ENCODE assay signal across 9 cellular contexts in genomic region chr10:71767420-71768035, GRCh38. TPM values are rescaled to one million over a fixed set of nuclear protein-coding genes. Genes with fewer than 3 reads are reported as not detected.
DNase-seq lines count a peak whose midpoint lies in the region; ATAC-seq and TF ChIP-seq lines count a peak whose summit lies in the region.
"Had no signal": no experiment of that assay in that cellular context is flagged by ENCODE, and none has a peak within 500 bp of the region (broad histone marks: within the 10 kb centered on the region; RNA-seq: fewer than 3 reads in every experiment).

No MANE protein-coding gene starts in this region.

- no peak for ATAC-seq in RWPE2 (ENCODE audit: low read depth)

- peaks cover 35% of the 10 kb centered on the region for H3K4me1 Mint-ChIP-seq in nephron progenitor cell

- peaks cover 3% of the 10 kb centered on the region; the same call in 1 of the 2 replicates for H3K36me3 ChIP-seq in BJ (ENCODE audit: control insufficient read depth, insufficient read depth, low read length)
- H3K36me3 ChIP-seq in RWPE2 (ENCODE audit: low read depth) = no peaks in the 10 kb centered on the region
- peaks cover 0 to 28% (median 0%) of the 10 kb centered on the region in 3 donors for H3K36me3 ChIP-seq in esophagus squamous epithelium

- H3K4me3 ChIP-seq in BJ (ENCODE audit: low read depth, low read length) (no peak overlapping the region), RWPE2 (ENCODE audit: severe bottlenecking) (no peak overlapping the region), esophagus squamous epithelium (peak overlapping the region in 2 of 4 donors; percentile 13 to 24)

- WGBS in esophagus squamous epithelium, 2 donors = 49 to 55% methylated on average over 3 to 8 of the region's 10 CpGs

- H3K27me3 Mint-ChIP-seq in nephron progenitor cell (ENCODE audit: low read depth, poor library complexity) = peaks cover 22% of the 10 kb centered on the region

- POLR2A ChIA-PET in BJ (lab: Charles Lee) = interaction anchor here (0.6 kb wide), 1 partner anchor 8 kb away, joined by 7 read pairs; no protein-coding TSS in a partner anchor

- TF ChIP-seq CTCF in BJ (IDR thresholded peaks at IDR 0.05; ENCODE audit: insufficient read depth, low read depth, low read length) (no peak), RWPE2 (IDR thresholded peaks at IDR 0.05; ENCODE audit: poor library complexity, severe bottlenecking) (no peak), esophagus squamous epithelium (IDR thresholded peaks at IDR 0.05) (no peak), nephron progenitor cell (IDR thresholded peaks at IDR 0.05) (no peak)

- DNase-seq in BJ (ENCODE audit: low read depth) (peak; percentile 28), RWPE2 (ENCODE audit: low spot score) (no peak), esophagus squamous epithelium (lab: John Stamatoyannopoulos, UW) (no peak), nephron progenitor cell (no peak), NCI-H345 treated with DMSO at 0.1 percent for 48 hours (lab: John Stamatoyannopoulos, UW; ENCODE audit: unreplicated experiment) (no peak), NCI-H524 treated with DMSO at 0.1 percent for 48 hours (lab: John Stamatoyannopoulos, UW) (no peak), ecto neural progenitor cell (ENCODE audit: low spot score) (no peak)
- no peak for DNase-seq in stimulated activated naive CD4-positive, alpha-beta T cell (lab: John Stamatoyannopoulos, UW)

- no peaks in the 10 kb centered on the region for H3K27me3 ChIP-seq in BJ (ENCODE audit: control insufficient read depth, insufficient read depth, low read length)
- H3K27me3 ChIP-seq in RWPE2 (ENCODE audit: insufficient read depth, poor library complexity, severe bottlenecking) = no peaks in the 10 kb centered on the region
- no peaks in the 10 kb centered on the region for H3K27me3 ChIP-seq in esophagus squamous epithelium

- CTCF ChIA-PET in BJ (lab: Yijun Ruan, JAX) = interaction anchor here (0.6 to 3.3 kb wide), 12 partner anchors 11 to 383 kb away, joined by 3 to 18 read pairs (median 4); no protein-coding TSS in a partner anchor

- intact Hi-C loops in esophagus squamous epithelium (cut with DNase I) = no loop called here

- no peaks in the 10 kb centered on the region for H3K9me3 Mint-ChIP-seq in nephron progenitor cell

- H3K9me3 ChIP-seq in RWPE2 (ENCODE audit: severe bottlenecking) (no peaks in the 10 kb centered on the region), esophagus squamous epithelium (no peaks in the 10 kb centered on the region)

- peak overlapping the region; percentile 87 for H3K27ac ChIP-seq in RWPE2 (ENCODE audit: poor library complexity, severe bottlenecking)
- peak overlapping the region; percentile 91 to 99 (median 95) for H3K27ac ChIP-seq in esophagus squamous epithelium

- H3K36me3 Mint-ChIP-seq in nephron progenitor cell (ENCODE audit: low read depth) = no peaks in the 10 kb centered on the region

- no peak for TF ChIP-seq POLR2A in esophagus squamous epithelium (IDR thresholded peaks at IDR 0.05)

- H3K4me1 ChIP-seq in RWPE2 (ENCODE audit: insufficient read depth, poor library complexity, severe bottlenecking) = peaks cover 42% of the 10 kb centered on the region
- H3K4me1 ChIP-seq in esophagus squamous epithelium = peaks cover 71 to 100% (median 92%) of the 10 kb centered on the region in 3 donors

- peak overlapping the region; percentile 46 for H3K27ac Mint-ChIP-seq in nephron progenitor cell

- H3K4me3 Mint-ChIP-seq in nephron progenitor cell = peak overlapping the region; percentile 39

RNA-seq across cellular contexts. Expression of gene VSIR, which starts 5.8 kb away (rescaled TPM):
- 78.7 and 169 TPM in 2 replicates for polyA plus RNA-seq in BJ (2011; rRNA removed)
- 49.8 and 62.7 TPM in 2 replicates for polyA minus RNA-seq in BJ (2011; rRNA and poly(A)+ RNA removed)
- total RNA-seq in esophagus squamous epithelium = 10 to 100 TPM; 34.1 to 51.7 (median 44.8) TPM

RNA-seq across cellular contexts. Expression of gene C10orf105, which starts 48.0 kb away (rescaled TPM):
- polyA plus RNA-seq in BJ (2011; rRNA removed) = 0.69 and 1.1 TPM in 2 replicates
- polyA minus RNA-seq in BJ (2011; rRNA and poly(A)+ RNA removed) = 0.57 and 0.71 TPM in 2 replicates
- under 1 TPM in 2 of 4 donors, not detected in 2; under 0.01 to 0.15 TPM for total RNA-seq in esophagus squamous epithelium
- total RNA-seq: pulmonary artery endothelial cell had no signal
